19 cellular contexts compared by ENCODE assay signal in genomic region chr1:112110031-112110430, GRCh38.
DNase-seq lines count a peak whose midpoint lies in the region; ATAC-seq, FAIRE-seq and TF ChIP-seq lines count a peak whose summit lies in the region.
"Had no signal": no experiment of that assay in that cellular context is flagged by ENCODE, and none has a peak within 500 bp of the region (broad histone marks: within the 10 kb centered on the region; RNA-seq: fewer than 3 reads in every experiment).

No MANE protein-coding gene starts in this region.

- H3K27ac ChIP-seq in heart left ventricle, result no peak overlapping the region
- no peak overlapping the region for H3K27ac ChIP-seq in foreskin keratinocyte
- H3K27ac ChIP-seq in pancreas, result no peak overlapping the region
- no peak overlapping the region for H3K27ac ChIP-seq in aorta (ENCODE audit: low read depth in 1 of 2, low read length in 2 of 2)
- H3K27ac ChIP-seq in brain microvascular endothelial cell, result no peak overlapping the region
- H3K27ac ChIP-seq: C4-2B, GM23248 had no signal

- WGBS in heart left ventricle, 4 donors, result 57 to 78% (median 64%) methylated on average over 3 of the region's 3 CpGs
- 9 to 12% methylated on average over 3 of the region's 3 CpGs for whole genome bisulfite sequencing in pancreas, 2 donors
- 72 to 73% methylated on average over 3 of the region's 3 CpGs for WGBS in aorta, 2 donors

- H3K36me3 ChIP-seq in heart left ventricle (no peaks in the 10 kb centered on the region), pancreas (no peaks in the 10 kb centered on the region), aorta (ENCODE audit: control insufficient read depth in 1 of 2, insufficient read depth in 2 of 2, low read length in 1 of 2) (no peaks in the 10 kb centered on the region), brain microvascular endothelial cell (replicated peaks) (no peaks in the 10 kb centered on the region)

- H3K4me1 ChIP-seq in heart left ventricle, result no peaks in the 10 kb centered on the region
- H3K4me1 ChIP-seq in foreskin keratinocyte, result no peaks in the 10 kb centered on the region
- H3K4me1 ChIP-seq in pancreas, result peaks cover 0 to 3% (median 0%) of the 10 kb centered on the region in 3 donors
- no peaks in the 10 kb centered on the region for H3K4me1 ChIP-seq in aorta (ENCODE audit: control insufficient read depth in 1 of 2, insufficient read depth in 2 of 2, low read length in 2 of 2)

- peak in 1 of 2 donors; percentile 44 for ATAC-seq in left cardiac atrium
- ATAC-seq in heart left ventricle, result no peak
- no peak for ATAC-seq in foreskin keratinocyte
- peak; percentile 48 to 82 (median 68) for ATAC-seq in pancreas
- ATAC-seq in aorta (ENCODE audit: low FRiP score), result peak; percentile 46
- ATAC-seq: GM12878, HCT116 had no signal

- H3K9me3 ChIP-seq in heart left ventricle, result peaks cover 0 to 25% (median 4%) of the 10 kb centered on the region in 12 donors
- H3K9me3 ChIP-seq in pancreas, result no peaks in the 10 kb centered on the region
- peaks cover 5% of the 10 kb centered on the region for H3K9me3 ChIP-seq in aorta (ENCODE audit: control insufficient read depth, low read length)

- TF ChIP-seq CTCF in heart left ventricle (IDR thresholded peaks at IDR 0.05), result no peak
- no peak for TF ChIP-seq CTCF in foreskin keratinocyte (conservative IDR thresholded peaks at IDR 0.05)
- no peak for TF ChIP-seq CTCF in pancreas (IDR thresholded peaks at IDR 0.05)
- TF ChIP-seq CTCF in brain microvascular endothelial cell (IDR thresholded peaks at IDR 0.05; ENCODE audit: low read depth, low read length, missing control alignments), result no peak

- DNase-seq in left cardiac atrium (peak; percentile 23), heart left ventricle (no peak), foreskin keratinocyte (peak; percentile 16 to 27), pancreas (peak in 2 of 6 donors; percentile 12 to 34), aorta (no peak), NCI-H226 (no peak), brain microvascular endothelial cell (no peak)
- DNase-seq in activated CD8-positive, alpha-beta memory T cell treated with anti-CD3 and anti-CD28 coated beads, Interleukin-2, amount 50 U/mL, for 4 hours, result no peak
- DNase-seq: COR-L47, DMS153, GM23248, NCI-H1436, NCI-H2029 treated with DMSO at 0.1 percent for 48 hours, NCI-H345, NCI-H526 treated with DMSO at 0.1 percent for 48 hours had no signal

- in situ Hi-C loops in brain microvascular endothelial cell (cut with HindIII; ENCODE audit: low pct_ligation_motif_present, low sequenced_read_pairs), result no loop called here

- intact Hi-C loops in left cardiac atrium (cut with DNase I), result no loop called here
- intact Hi-C loops in heart left ventricle (cut with DNase I), result no loop called here
- intact Hi-C loops in pancreas (cut with DNase I), result no loop called here
- intact Hi-C loops in aorta (cut with DNase I), result no loop called here

- H3K4me3 ChIP-seq in heart left ventricle (no peak overlapping the region), pancreas (no peak overlapping the region), aorta (ENCODE audit: low read length in 2 of 2) (no peak overlapping the region), brain microvascular endothelial cell (ENCODE audit: low read depth, low read length) (no peak overlapping the region)
- H3K4me3 ChIP-seq: GM12878, GM23248 had no signal

- FAIRE-seq in pancreas (lab: Jason Lieb, UNC), result no peak
- FAIRE-seq: A204.1, GM12878 had no signal

- no peaks in the 10 kb centered on the region for H3K27me3 ChIP-seq in heart left ventricle
- peaks cover 11% of the 10 kb centered on the region for H3K27me3 ChIP-seq in foreskin keratinocyte
- no peaks in the 10 kb centered on the region for H3K27me3 ChIP-seq in pancreas
- no peaks in the 10 kb centered on the region for H3K27me3 ChIP-seq in aorta (ENCODE audit: control insufficient read depth in 1 of 2, insufficient read depth in 2 of 2, low read length in 1 of 2)
- H3K27me3 ChIP-seq in brain microvascular endothelial cell (replicated peaks), result no peaks in the 10 kb centered on the region

- no peak for TF ChIP-seq POLR2A in heart left ventricle (IDR thresholded peaks at IDR 0.05)

Comparison
In these comparisons a context has a peak if more than half of its experiments do, and no peak if none do; other contexts are left out.
1. DNase-seq: peak in left cardiac atrium (single experiment) and foreskin keratinocyte (2 of 2); none in heart left ventricle (0 of 5), aorta (0 of 2), NCI-H226 (single experiment), brain microvascular endothelial cell (single experiment) and activated CD8-positive, alpha-beta memory T cell treated with anti-CD3 and anti-CD28 coated beads, Interleukin-2, amount 50 U/mL, for 4 hours (single experiment).
2. ATAC-seq: peak in pancreas (4 of 4) and aorta (single experiment); none in heart left ventricle (0 of 4) and foreskin keratinocyte (single experiment).